In genomic region chr17:75404739-75405364, GRCh38 we compare ENCODE assay signal across 8 cellular contexts. TPM values are rescaled to one million over a fixed set of nuclear protein-coding genes. Genes with fewer than 3 reads are reported as not detected.
DNase-seq lines count a peak whose midpoint lies in the region; ATAC-seq and TF ChIP-seq lines count a peak whose summit lies in the region.

No MANE protein-coding gene starts in this region.

- DNase-seq in Right ventricle myocardium inferior (ENCODE audit: missing footprints) (peak; percentile 70), cardiac septum (ENCODE audit: low spot score) (no peak), Peyer's patch (peak; percentile 43 to 66 (median 65)), germinal center (ENCODE audit: low spot score) (peak; percentile 40), nucleus accumbens (lab: John Stamatoyannopoulos, UW) (peak in 34 of 56 donors; percentile 11 to 65 (median 45)), ureter (ENCODE audit: low spot score) (peak; percentile 55)
- DNase-seq in activated effector memory CD4-positive, alpha-beta T cell treated with anti-CD3 and anti-CD28 coated beads, Interleukin-2, amount 50 U/mL, for 16 hours = peak; percentile 85

- intact Hi-C loops in Right ventricle myocardium inferior (cut with DNase I) = loop anchor here (2.0 kb wide), 1 partner anchor 82 kb away; no protein-coding TSS in a partner anchor
- intact Hi-C loops in cardiac septum (cut with DNase I) = loop anchor here (1.0 to 5.0 kb wide), 2 partner anchors 82 to 112 kb away; partner anchors contain the start of genes CASKIN2 and TSEN54

- H3K4me1 ChIP-seq in Peyer's patch = peaks cover 0 to 35% (median 7%) of the 10 kb centered on the region in 4 donors

- peak overlapping the region; percentile 92 to 98 (median 95) for H3K27ac ChIP-seq in Peyer's patch

- peak overlapping the region; percentile 70 to 99 (median 90) for H3K4me3 ChIP-seq in Peyer's patch

- H3K9me3 ChIP-seq in Peyer's patch = no peaks in the 10 kb centered on the region

- no peak for TF ChIP-seq CTCF in Peyer's patch (IDR thresholded peaks at IDR 0.05)

- ATAC-seq in Right ventricle myocardium inferior = peak; percentile 22
- peak; percentile 22 for ATAC-seq in HG03196 (IDR thresholded peaks at IDR 0.05; ENCODE audit: unreplicated experiment)

- H3K36me3 ChIP-seq in Peyer's patch = no peaks in the 10 kb centered on the region

- H3K27me3 ChIP-seq in Peyer's patch = no peaks in the 10 kb centered on the region

- no peak for TF ChIP-seq POLR2A in Peyer's patch (IDR thresholded peaks at IDR 0.05)

RNA-seq across cellular contexts. Expression of gene GRB2, which starts 0.6 kb away (rescaled TPM):
- total RNA-seq in Right ventricle myocardium inferior = 59.0 TPM
- 57.1 TPM for total RNA-seq in cardiac septum
- total RNA-seq in Peyer's patch = 100 to 1,000 TPM in 2 of 4 donors, 10 to 100 TPM in 2; 64.8 to 120 (median 98.3) TPM
- 79.0 TPM for total RNA-seq in ureter

RNA-seq across cellular contexts. Expression of gene TMEM94, which starts 51.6 kb away (rescaled TPM):
- total RNA-seq in Right ventricle myocardium inferior = 50.3 TPM
- total RNA-seq in cardiac septum = 56.6 TPM
- 100 to 1,000 TPM; 114 to 340 (median 178) TPM for total RNA-seq in Peyer's patch
- total RNA-seq in ureter = 73.2 TPM
